ENCODE assay signal across 19 cellular contexts in genomic region chr9:105270711-105271110, GRCh38.
"Had no signal": no experiment of that assay in that cellular context is flagged by ENCODE, and none has a peak within 500 bp of the region (broad histone marks: within the 10 kb centered on the region; RNA-seq: fewer than 3 reads in every experiment).

No MANE protein-coding gene starts in this region.

- H3K27ac Mint-ChIP-seq: naive thymus-derived CD8-positive, alpha-beta T cell had no signal

- DNase-seq: colonic mucosa; effector CD8-positive, alpha-beta T cell; heart left ventricle; hippocampal formation; left colon; left ventricle myocardium superior; mesenchymal stem cell; naive thymus-derived CD8-positive, alpha-beta T cell; nucleus accumbens; ovary; sigmoid colon; small intestine; stimulated activated CD4-positive, alpha-beta T cell treated with anti-CD3 and anti-CD28 coated beads, Interleukin-12 subunit alpha, Interleukin-12 subunit beta, amount 100 ng/mL, for 4 hours; stimulated activated naive CD4-positive, alpha-beta T cell; stomach had no signal

- FAIRE-seq: frontal cortex, small intestine had no signal

- H3K9me3 ChIP-seq: colonic mucosa, ovary, right atrium auricular region, sigmoid colon, stomach had no signal

- H3K4me1 ChIP-seq: colonic mucosa, right atrium auricular region had no signal

- H3K36me3 ChIP-seq: colonic mucosa, heart left ventricle, ovary, right atrium auricular region, sigmoid colon, stomach had no signal

- H3K27ac ChIP-seq: colonic mucosa, heart left ventricle, ovary, right atrium auricular region, sigmoid colon, stomach had no signal

- H3K27me3 ChIP-seq: colonic mucosa, heart left ventricle, ovary, right atrium auricular region, sigmoid colon, stomach had no signal

- H3K4me3 Mint-ChIP-seq: naive thymus-derived CD8-positive, alpha-beta T cell; neural crest cell had no signal

- ATAC-seq: left colon; left ventricle myocardium superior; naive thymus-derived CD8-positive, alpha-beta T cell had no signal

- H3K4me3 ChIP-seq: colonic mucosa, heart left ventricle, lung, ovary, right atrium auricular region, sigmoid colon, stomach had no signal
